In genomic region chrX:12997898-12998687, GRCh38 we compare ENCODE assay signal across 9 cellular contexts. TPM values are rescaled to one million over a fixed set of nuclear protein-coding genes. Genes with fewer than 3 reads are reported as not detected.
DNase-seq lines count a peak whose midpoint lies in the region; ATAC-seq and TF ChIP-seq lines count a peak whose summit lies in the region.
"Had no signal": no experiment of that assay in that cellular context is flagged by ENCODE, and none has a peak within 500 bp of the region (broad histone marks: within the 10 kb centered on the region; RNA-seq: fewer than 3 reads in every experiment).

No MANE protein-coding gene starts in this region.

- H3K27me3 ChIP-seq in layer of hippocampus (ENCODE audit: control insufficient read depth, insufficient read depth, low read length) (no peaks in the 10 kb centered on the region), subcutaneous abdominal adipose tissue (ENCODE audit: control insufficient read depth in 5 of 5, insufficient read depth in 4 of 5, low read length in 5 of 5) (peaks cover 0 to 2% (median 0%) of the 10 kb centered on the region in 5 donors)
- H3K27me3 ChIP-seq: esophagus squamous epithelium had no signal

- no peak overlapping the region for H3K4me3 ChIP-seq in subcutaneous abdominal adipose tissue (ENCODE audit: low read depth in 1 of 5, low read length in 5 of 5)
- H3K4me3 ChIP-seq: esophagus squamous epithelium had no signal

- TF ChIP-seq CTCF in activated CD8-positive, alpha-beta T cell treated with anti-CD3 and anti-CD28 coated beads for 36 hours (IDR thresholded peaks at IDR 0.05) = no peak

- H3K9me3 ChIP-seq in subcutaneous abdominal adipose tissue (ENCODE audit: control insufficient read depth in 5 of 5, low read length in 5 of 5) = no peaks in the 10 kb centered on the region
- H3K9me3 ChIP-seq: esophagus squamous epithelium had no signal

- peaks cover 68% of the 10 kb centered on the region for H3K4me1 Mint-ChIP-seq in activated T-cell treated with anti-CD3 and anti-CD28 coated beads, Interleukin-2, amount 50 U/mL, for 24 hours (ENCODE audit: low read depth)
- H3K4me1 Mint-ChIP-seq in activated CD8-positive, alpha-beta T cell treated with anti-CD3 and anti-CD28 coated beads for 36 hours (ENCODE audit: low read depth) = peaks cover 56% of the 10 kb centered on the region

- H3K27ac ChIP-seq in layer of hippocampus (ENCODE audit: low read depth, low read length) (peak overlapping the region; percentile 62), subcutaneous abdominal adipose tissue (ENCODE audit: low read depth, low read length) (peak overlapping the region; percentile 38)

- CTCF ChIA-PET in activated CD8-positive, alpha-beta T cell treated with anti-CD3 and anti-CD28 coated beads for 36 hours (lab: Charles Lee) = interaction anchor here (0.6 to 2.4 kb wide), 3 partner anchors 51 to 83 kb away, joined by 3 to 9 read pairs (median 3); no protein-coding TSS in a partner anchor

- H3K27ac Mint-ChIP-seq in activated T-cell treated with anti-CD3 and anti-CD28 coated beads, Interleukin-2, amount 50 U/mL, for 24 hours = peak overlapping the region; percentile 93
- peak overlapping the region; percentile 96 for H3K27ac Mint-ChIP-seq in activated CD8-positive, alpha-beta T cell treated with anti-CD3 and anti-CD28 coated beads for 36 hours

- peaks cover 35% of the 10 kb centered on the region for H3K27me3 Mint-ChIP-seq in activated T-cell treated with anti-CD3 and anti-CD28 coated beads, Interleukin-2, amount 50 U/mL, for 24 hours
- no peaks in the 10 kb centered on the region for H3K27me3 Mint-ChIP-seq in activated CD8-positive, alpha-beta T cell treated with anti-CD3 and anti-CD28 coated beads for 36 hours

- ATAC-seq in activated CD8-positive, alpha-beta T cell treated with anti-CD3 and anti-CD28 coated beads for 36 hours = no peak
- no peak for ATAC-seq in GM18511 (IDR thresholded peaks at IDR 0.05; ENCODE audit: unreplicated experiment)

- intact Hi-C loops in activated CD8-positive, alpha-beta T cell treated with anti-CD3 and anti-CD28 coated beads for 36 hours (cut with micrococcal nuclease) = loop anchor here (2.0 kb wide), 1 partner anchor 13 kb away; no protein-coding TSS in a partner anchor

- H3K36me3 ChIP-seq in subcutaneous abdominal adipose tissue (ENCODE audit: control insufficient read depth in 5 of 5, insufficient read depth in 5 of 5, low read length in 5 of 5) = no peaks in the 10 kb centered on the region
- H3K36me3 ChIP-seq: esophagus squamous epithelium had no signal

- H3K36me3 Mint-ChIP-seq in activated T-cell treated with anti-CD3 and anti-CD28 coated beads, Interleukin-2, amount 50 U/mL, for 24 hours (ENCODE audit: low read depth) = no peaks in the 10 kb centered on the region
- peaks cover 2% of the 10 kb centered on the region for H3K36me3 Mint-ChIP-seq in activated CD8-positive, alpha-beta T cell treated with anti-CD3 and anti-CD28 coated beads for 36 hours (ENCODE audit: low read depth)

- POLR2A ChIA-PET in activated CD8-positive, alpha-beta T cell treated with anti-CD3 and anti-CD28 coated beads for 36 hours (lab: Charles Lee) = interaction anchor here (0.9 to 9.5 kb wide), 5 partner anchors 15 to 93 kb away, joined by 3 to 127 read pairs (median 7); partner anchors contain the start of gene TMSB4X

- peaks cover 0 to 33% (median 5%) of the 10 kb centered on the region in 5 donors for H3K4me1 ChIP-seq in subcutaneous abdominal adipose tissue (ENCODE audit: control insufficient read depth in 5 of 5, insufficient read depth in 5 of 5, low read length in 5 of 5)

- no peak overlapping the region for H3K9ac ChIP-seq in subcutaneous abdominal adipose tissue (ENCODE audit: low read length in 5 of 5)

- no peak for DNase-seq in activated T-cell treated with anti-CD3 and anti-CD28 coated beads, Interleukin-2, amount 50 U/mL, for 24 hours
- DNase-seq in activated T-cell treated with anti-CD3 and anti-CD28 coated beads for 4 hours (no peak), AG20443 (ENCODE audit: low spot score) (no peak), EL (no peak)
- no peak for DNase-seq in activated CD8-positive, alpha-beta T cell treated with anti-CD3 and anti-CD28 coated beads for 36 hours
- DNase-seq: esophagus squamous epithelium had no signal

- peak overlapping the region; percentile 35 for H3K4me3 Mint-ChIP-seq in activated T-cell treated with anti-CD3 and anti-CD28 coated beads, Interleukin-2, amount 50 U/mL, for 24 hours
- H3K4me3 Mint-ChIP-seq in activated CD8-positive, alpha-beta T cell treated with anti-CD3 and anti-CD28 coated beads for 36 hours = peak overlapping the region; percentile 59

- no peaks in the 10 kb centered on the region for H3K9me3 Mint-ChIP-seq in activated T-cell treated with anti-CD3 and anti-CD28 coated beads, Interleukin-2, amount 50 U/mL, for 24 hours
- no peaks in the 10 kb centered on the region for H3K9me3 Mint-ChIP-seq in activated CD8-positive, alpha-beta T cell treated with anti-CD3 and anti-CD28 coated beads for 36 hours

RNA-seq across cellular contexts. Expression of gene TMSB4X, which starts 23.2 kb away (rescaled TPM):
- total RNA-seq in activated CD8-positive, alpha-beta T cell treated with anti-CD3 and anti-CD28 coated beads for 36 hours = 1,000 to 10,000 TPM; 5,169 to 5,393 TPM

RNA-seq across cellular contexts. Expression of gene FAM9C, which starts 46.3 kb away (rescaled TPM):
- not detected for total RNA-seq in activated CD8-positive, alpha-beta T cell treated with anti-CD3 and anti-CD28 coated beads for 36 hours
- total RNA-seq: esophagus squamous epithelium had no signal
